1 cellular context compared by ENCODE assay signal in the genomic region with DNA sequence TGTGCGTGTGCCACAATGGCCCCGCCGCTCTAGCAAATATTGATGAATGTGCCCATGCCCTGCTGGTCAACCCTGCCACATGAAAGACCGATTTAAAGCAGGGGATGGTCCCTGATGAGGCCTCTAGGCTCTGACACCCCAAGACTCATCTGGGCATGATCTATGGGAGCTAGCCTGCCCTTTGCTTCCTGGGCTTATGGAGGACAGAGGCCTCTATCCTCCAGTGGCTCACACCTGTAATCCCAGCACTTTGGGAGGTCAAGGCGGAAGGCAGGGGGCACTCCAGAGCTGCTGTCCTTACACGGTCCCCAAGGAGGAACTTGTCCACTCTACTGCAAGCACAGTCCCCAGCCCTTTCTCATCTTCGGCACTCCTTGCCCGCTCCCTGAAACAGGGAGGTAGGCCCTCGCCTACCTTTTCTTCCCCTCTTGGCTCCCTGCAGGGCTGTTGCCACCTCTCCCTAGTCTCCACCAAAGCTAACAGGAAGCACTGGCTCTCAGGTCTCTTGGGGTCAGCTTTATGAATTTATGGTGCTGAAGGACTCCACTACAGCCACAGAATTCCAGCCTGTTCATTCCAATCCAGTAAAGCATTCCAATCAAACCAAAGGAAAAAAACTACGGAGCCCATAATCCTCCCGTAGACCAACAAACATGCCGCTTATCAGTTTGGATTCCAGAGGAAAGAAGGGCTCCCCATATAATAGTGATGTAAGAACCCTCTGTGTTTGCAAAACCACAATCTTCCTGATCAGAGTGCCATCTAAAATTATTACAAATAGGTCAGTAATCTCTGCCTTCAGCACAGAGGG.
TF ChIP-seq lines count a peak whose summit lies in the region.

No MANE protein-coding gene starts in this region.

TF ChIP-seq in HepG2, 621 proteins besides CTCF, POLR2A, EP300 and RAD21 (continued from another document and continues in another):
- TF ChIP-seq, protein P1, sequence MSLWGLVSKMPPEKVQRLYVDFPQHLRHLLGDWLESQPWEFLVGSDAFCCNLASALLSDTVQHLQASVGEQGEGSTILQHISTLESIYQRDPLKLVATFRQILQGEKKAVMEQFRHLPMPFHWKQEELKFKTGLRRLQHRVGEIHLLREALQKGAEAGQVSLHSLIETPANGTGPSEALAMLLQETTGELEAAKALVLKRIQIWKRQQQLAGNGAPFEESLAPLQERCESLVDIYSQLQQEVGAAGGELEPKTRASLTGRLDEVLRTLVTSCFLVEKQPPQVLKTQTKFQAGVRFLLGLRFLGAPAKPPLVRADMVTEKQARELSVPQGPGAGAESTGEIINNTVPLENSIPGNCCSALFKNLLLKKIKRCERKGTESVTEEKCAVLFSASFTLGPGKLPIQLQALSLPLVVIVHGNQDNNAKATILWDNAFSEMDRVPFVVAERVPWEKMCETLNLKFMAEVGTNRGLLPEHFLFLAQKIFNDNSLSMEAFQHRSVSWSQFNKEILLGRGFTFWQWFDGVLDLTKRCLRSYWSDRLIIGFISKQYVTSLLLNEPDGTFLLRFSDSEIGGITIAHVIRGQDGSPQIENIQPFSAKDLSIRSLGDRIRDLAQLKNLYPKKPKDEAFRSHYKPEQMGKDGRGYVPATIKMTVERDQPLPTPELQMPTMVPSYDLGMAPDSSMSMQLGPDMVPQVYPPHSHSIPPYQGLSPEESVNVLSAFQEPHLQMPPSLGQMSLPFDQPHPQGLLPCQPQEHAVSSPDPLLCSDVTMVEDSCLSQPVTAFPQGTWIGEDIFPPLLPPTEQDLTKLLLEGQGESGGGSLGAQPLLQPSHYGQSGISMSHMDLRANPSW (CRISPR knock-in tag; IDR thresholded peaks at IDR 0.05; ENCODE audit: borderline replicate concordance): no peak
- TF ChIP-seq ETV5 (CRISPR knock-in tag; IDR thresholded peaks at IDR 0.05; ENCODE audit: borderline replicate concordance) (peak; percentile 68), ZSCAN12 (CRISPR knock-in tag; IDR thresholded peaks at IDR 0.05) (no peak), ZNF510 (CRISPR knock-in tag; IDR thresholded peaks at IDR 0.05; ENCODE audit: low read depth) (no peak), ZFP41 (CRISPR knock-in tag; IDR thresholded peaks at IDR 0.05; ENCODE audit: borderline replicate concordance) (no peak), ZNF768 (CRISPR knock-in tag; IDR thresholded peaks at IDR 0.05) (no peak), MYNN (CRISPR knock-in tag; IDR thresholded peaks at IDR 0.05; ENCODE audit: low read depth) (no peak; the same call in none of the 2 replicates), ZNF101 (CRISPR knock-in tag; IDR thresholded peaks at IDR 0.05; ENCODE audit: borderline replicate concordance, low read depth) (no peak), MXD4 (CRISPR knock-in tag; IDR thresholded peaks at IDR 0.05) (no peak), FLYWCH1 (CRISPR knock-in tag; IDR thresholded peaks at IDR 0.05) (no peak), RBAK (CRISPR knock-in tag; IDR thresholded peaks at IDR 0.05) (no peak), ZNF7 (CRISPR knock-in tag; IDR thresholded peaks at IDR 0.05) (no peak), ZNF556 (CRISPR knock-in tag; IDR thresholded peaks at IDR 0.05; ENCODE audit: borderline replicate concordance) (no peak), SOX6 (IDR thresholded peaks at IDR 0.05) (no peak), SOX6 (CRISPR knock-in tag; IDR thresholded peaks at IDR 0.05) (no peak), NR2F1 (CRISPR knock-in tag; IDR thresholded peaks at IDR 0.05) (peak; percentile 13 to 56; a peak in 2 of 4 replicates), PLRG1 (conservative IDR thresholded peaks at IDR 0.05) (no peak), ETV6 (CRISPR knock-in tag; conservative IDR thresholded peaks at IDR 0.05) (no peak), ATF7-NPFF (CRISPR knock-in tag; IDR thresholded peaks at IDR 0.05; ENCODE audit: low read depth) (no peak), JUNB (CRISPR knock-in tag; IDR thresholded peaks at IDR 0.05; ENCODE audit: borderline replicate concordance) (no peak), ZNF17 (CRISPR knock-in tag; IDR thresholded peaks at IDR 0.05) (no peak), ZMYM4 (CRISPR knock-in tag; IDR thresholded peaks at IDR 0.05) (peak; percentile 64; the same call in 1 of the 2 replicates), RXRB (CRISPR knock-in tag; IDR thresholded peaks at IDR 0.05; ENCODE audit: borderline replicate concordance) (0 out of 2 replicates have a peak, but pooled peaks have one; percentile 67), GATAD1 (CRISPR knock-in tag; IDR thresholded peaks at IDR 0.05) (no peak), U2AF2 (IDR thresholded peaks at IDR 0.05; ENCODE audit: low read depth, low read length) (no peak), SNAI1 (CRISPR knock-in tag; IDR thresholded peaks at IDR 0.05; ENCODE audit: borderline replicate concordance) (no peak), ZNF317 (CRISPR knock-in tag; IDR thresholded peaks at IDR 0.05) (no peak), SKI (IDR thresholded peaks at IDR 0.05; ENCODE audit: partially characterized antibody) (no peak), YEATS2 (CRISPR knock-in tag; IDR thresholded peaks at IDR 0.05; ENCODE audit: borderline replicate concordance) (no peak), ELF1 (CRISPR knock-in tag; IDR thresholded peaks at IDR 0.05) (peak; percentile 23; the same call in 1 of the 2 replicates), SIN3B (IDR thresholded peaks at IDR 0.05; ENCODE audit: low read length) (no peak), ZNF615 (CRISPR knock-in tag; IDR thresholded peaks at IDR 0.05; ENCODE audit: borderline replicate concordance) (no peak), FIP1L1 (IDR thresholded peaks at IDR 0.05; ENCODE audit: borderline replicate concordance, insufficient read depth, low read depth, low read length) (no peak), STAG1 (CRISPR knock-in tag; IDR thresholded peaks at IDR 0.05) (peak; percentile 84), ZNF75D (CRISPR knock-in tag; IDR thresholded peaks at IDR 0.05; ENCODE audit: borderline replicate concordance) (no peak), HIVEP1 (CRISPR knock-in tag; IDR thresholded peaks at IDR 0.05) (no peak), CREB1 (IDR thresholded peaks at IDR 0.05) (no peak), CREB1 (CRISPR knock-in tag; IDR thresholded peaks at IDR 0.05) (no peak), TMF1 (CRISPR knock-in tag; IDR thresholded peaks at IDR 0.05; ENCODE audit: low read depth) (no peak; the same call in 1 of the 2 replicates), PCBP1 (IDR thresholded peaks at IDR 0.05; ENCODE audit: borderline replicate concordance, low read depth, low read length) (no peak)
- TF ChIP-seq, protein P2, sequence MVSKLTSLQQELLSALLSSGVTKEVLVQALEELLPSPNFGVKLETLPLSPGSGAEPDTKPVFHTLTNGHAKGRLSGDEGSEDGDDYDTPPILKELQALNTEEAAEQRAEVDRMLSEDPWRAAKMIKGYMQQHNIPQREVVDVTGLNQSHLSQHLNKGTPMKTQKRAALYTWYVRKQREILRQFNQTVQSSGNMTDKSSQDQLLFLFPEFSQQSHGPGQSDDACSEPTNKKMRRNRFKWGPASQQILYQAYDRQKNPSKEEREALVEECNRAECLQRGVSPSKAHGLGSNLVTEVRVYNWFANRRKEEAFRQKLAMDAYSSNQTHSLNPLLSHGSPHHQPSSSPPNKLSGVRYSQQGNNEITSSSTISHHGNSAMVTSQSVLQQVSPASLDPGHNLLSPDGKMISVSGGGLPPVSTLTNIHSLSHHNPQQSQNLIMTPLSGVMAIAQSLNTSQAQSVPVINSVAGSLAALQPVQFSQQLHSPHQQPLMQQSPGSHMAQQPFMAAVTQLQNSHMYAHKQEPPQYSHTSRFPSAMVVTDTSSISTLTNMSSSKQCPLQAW (CRISPR knock-in tag; IDR thresholded peaks at IDR 0.05): peak; percentile 75
- TF ChIP-seq, protein P3, sequence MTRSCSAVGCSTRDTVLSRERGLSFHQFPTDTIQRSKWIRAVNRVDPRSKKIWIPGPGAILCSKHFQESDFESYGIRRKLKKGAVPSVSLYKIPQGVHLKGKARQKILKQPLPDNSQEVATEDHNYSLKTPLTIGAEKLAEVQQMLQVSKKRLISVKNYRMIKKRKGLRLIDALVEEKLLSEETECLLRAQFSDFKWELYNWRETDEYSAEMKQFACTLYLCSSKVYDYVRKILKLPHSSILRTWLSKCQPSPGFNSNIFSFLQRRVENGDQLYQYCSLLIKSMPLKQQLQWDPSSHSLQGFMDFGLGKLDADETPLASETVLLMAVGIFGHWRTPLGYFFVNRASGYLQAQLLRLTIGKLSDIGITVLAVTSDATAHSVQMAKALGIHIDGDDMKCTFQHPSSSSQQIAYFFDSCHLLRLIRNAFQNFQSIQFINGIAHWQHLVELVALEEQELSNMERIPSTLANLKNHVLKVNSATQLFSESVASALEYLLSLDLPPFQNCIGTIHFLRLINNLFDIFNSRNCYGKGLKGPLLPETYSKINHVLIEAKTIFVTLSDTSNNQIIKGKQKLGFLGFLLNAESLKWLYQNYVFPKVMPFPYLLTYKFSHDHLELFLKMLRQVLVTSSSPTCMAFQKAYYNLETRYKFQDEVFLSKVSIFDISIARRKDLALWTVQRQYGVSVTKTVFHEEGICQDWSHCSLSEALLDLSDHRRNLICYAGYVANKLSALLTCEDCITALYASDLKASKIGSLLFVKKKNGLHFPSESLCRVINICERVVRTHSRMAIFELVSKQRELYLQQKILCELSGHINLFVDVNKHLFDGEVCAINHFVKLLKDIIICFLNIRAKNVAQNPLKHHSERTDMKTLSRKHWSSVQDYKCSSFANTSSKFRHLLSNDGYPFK (CRISPR knock-in tag; IDR thresholded peaks at IDR 0.05; ENCODE audit: borderline replicate concordance): peak; percentile 72
- TF ChIP-seq, protein P4, sequence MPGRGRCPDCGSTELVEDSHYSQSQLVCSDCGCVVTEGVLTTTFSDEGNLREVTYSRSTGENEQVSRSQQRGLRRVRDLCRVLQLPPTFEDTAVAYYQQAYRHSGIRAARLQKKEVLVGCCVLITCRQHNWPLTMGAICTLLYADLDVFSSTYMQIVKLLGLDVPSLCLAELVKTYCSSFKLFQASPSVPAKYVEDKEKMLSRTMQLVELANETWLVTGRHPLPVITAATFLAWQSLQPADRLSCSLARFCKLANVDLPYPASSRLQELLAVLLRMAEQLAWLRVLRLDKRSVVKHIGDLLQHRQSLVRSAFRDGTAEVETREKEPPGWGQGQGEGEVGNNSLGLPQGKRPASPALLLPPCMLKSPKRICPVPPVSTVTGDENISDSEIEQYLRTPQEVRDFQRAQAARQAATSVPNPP (CRISPR knock-in tag; IDR thresholded peaks at IDR 0.05): no peak
- TF ChIP-seq, protein P5, sequence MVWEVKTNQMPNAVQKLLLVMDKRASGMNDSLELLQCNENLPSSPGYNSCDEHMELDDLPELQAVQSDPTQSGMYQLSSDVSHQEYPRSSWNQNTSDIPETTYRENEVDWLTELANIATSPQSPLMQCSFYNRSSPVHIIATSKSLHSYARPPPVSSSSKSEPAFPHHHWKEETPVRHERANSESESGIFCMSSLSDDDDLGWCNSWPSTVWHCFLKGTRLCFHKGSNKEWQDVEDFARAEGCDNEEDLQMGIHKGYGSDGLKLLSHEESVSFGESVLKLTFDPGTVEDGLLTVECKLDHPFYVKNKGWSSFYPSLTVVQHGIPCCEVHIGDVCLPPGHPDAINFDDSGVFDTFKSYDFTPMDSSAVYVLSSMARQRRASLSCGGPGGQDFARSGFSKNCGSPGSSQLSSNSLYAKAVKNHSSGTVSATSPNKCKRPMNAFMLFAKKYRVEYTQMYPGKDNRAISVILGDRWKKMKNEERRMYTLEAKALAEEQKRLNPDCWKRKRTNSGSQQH (CRISPR knock-in tag; IDR thresholded peaks at IDR 0.05; ENCODE audit: low read depth): peak; percentile 63; the same call in 1 of the 2 replicates
- TF ChIP-seq, protein P6, sequence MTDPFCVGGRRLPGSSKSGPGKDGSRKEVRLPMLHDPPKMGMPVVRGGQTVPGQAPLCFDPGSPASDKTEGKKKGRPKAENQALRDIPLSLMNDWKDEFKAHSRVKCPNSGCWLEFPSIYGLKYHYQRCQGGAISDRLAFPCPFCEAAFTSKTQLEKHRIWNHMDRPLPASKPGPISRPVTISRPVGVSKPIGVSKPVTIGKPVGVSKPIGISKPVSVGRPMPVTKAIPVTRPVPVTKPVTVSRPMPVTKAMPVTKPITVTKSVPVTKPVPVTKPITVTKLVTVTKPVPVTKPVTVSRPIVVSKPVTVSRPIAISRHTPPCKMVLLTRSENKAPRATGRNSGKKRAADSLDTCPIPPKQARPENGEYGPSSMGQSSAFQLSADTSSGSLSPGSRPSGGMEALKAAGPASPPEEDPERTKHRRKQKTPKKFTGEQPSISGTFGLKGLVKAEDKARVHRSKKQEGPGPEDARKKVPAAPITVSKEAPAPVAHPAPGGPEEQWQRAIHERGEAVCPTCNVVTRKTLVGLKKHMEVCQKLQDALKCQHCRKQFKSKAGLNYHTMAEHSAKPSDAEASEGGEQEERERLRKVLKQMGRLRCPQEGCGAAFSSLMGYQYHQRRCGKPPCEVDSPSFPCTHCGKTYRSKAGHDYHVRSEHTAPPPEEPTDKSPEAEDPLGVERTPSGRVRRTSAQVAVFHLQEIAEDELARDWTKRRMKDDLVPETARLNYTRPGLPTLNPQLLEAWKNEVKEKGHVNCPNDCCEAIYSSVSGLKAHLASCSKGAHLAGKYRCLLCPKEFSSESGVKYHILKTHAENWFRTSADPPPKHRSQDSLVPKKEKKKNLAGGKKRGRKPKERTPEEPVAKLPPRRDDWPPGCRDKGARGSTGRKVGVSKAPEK (CRISPR knock-in tag; IDR thresholded peaks at IDR 0.05; ENCODE audit: borderline replicate concordance): no peak
- TF ChIP-seq, protein P7, sequence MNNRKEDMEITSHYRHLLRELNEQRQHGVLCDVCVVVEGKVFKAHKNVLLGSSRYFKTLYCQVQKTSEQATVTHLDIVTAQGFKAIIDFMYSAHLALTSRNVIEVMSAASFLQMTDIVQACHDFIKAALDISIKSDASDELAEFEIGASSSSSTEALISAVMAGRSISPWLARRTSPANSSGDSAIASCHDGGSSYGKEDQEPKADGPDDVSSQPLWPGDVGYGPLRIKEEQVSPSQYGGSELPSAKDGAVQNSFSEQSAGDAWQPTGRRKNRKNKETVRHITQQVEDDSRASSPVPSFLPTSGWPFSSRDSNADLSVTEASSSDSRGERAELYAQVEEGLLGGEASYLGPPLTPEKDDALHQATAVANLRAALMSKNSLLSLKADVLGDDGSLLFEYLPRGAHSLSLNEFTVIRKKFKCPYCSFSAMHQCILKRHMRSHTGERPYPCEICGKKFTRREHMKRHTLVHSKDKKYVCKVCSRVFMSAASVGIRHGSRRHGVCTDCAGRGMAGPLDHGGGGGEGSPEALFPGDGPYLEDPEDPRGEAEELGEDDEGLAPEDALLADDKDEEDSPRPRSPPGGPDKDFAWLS (CRISPR knock-in tag; IDR thresholded peaks at IDR 0.05; ENCODE audit: borderline replicate concordance): no peak
- TF ChIP-seq, protein P8, sequence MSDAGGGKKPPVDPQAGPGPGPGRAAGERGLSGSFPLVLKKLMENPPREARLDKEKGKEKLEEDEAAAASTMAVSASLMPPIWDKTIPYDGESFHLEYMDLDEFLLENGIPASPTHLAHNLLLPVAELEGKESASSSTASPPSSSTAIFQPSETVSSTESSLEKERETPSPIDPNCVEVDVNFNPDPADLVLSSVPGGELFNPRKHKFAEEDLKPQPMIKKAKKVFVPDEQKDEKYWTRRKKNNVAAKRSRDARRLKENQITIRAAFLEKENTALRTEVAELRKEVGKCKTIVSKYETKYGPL (CRISPR knock-in tag; IDR thresholded peaks at IDR 0.05): no peak; the same call in 1 of the 2 replicates
- TF ChIP-seq, protein P9, sequence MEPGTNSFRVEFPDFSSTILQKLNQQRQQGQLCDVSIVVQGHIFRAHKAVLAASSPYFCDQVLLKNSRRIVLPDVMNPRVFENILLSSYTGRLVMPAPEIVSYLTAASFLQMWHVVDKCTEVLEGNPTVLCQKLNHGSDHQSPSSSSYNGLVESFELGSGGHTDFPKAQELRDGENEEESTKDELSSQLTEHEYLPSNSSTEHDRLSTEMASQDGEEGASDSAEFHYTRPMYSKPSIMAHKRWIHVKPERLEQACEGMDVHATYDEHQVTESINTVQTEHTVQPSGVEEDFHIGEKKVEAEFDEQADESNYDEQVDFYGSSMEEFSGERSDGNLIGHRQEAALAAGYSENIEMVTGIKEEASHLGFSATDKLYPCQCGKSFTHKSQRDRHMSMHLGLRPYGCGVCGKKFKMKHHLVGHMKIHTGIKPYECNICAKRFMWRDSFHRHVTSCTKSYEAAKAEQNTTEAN (CRISPR knock-in tag; conservative IDR thresholded peaks at IDR 0.05): 0 out of 2 replicates have a peak, but pooled peaks have one; percentile 46
